ENCODE assay signal across 24 cellular contexts in the genomic region with DNA sequence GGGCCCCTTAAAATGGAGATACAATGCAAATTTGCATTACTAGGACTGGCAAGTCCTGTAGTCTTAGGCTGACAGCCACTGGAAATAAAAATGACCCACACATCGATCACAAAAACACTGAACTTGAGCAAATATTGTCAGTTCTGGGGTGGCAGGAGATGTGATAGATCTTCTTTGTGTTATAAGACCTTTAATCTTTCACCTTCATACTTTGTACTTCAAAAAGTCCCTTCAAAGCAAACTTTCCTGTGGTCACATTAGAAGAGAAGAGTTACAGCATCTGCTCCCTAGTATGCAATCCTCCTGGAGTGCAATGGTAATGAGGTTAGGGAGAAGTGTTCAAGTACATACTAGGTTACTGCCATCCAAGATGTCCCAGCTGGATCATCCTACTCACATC.
DNase-seq lines count a peak whose midpoint lies in the region; ATAC-seq, FAIRE-seq and TF ChIP-seq lines count a peak whose summit lies in the region.
"Had no signal": no experiment of that assay in that cellular context is flagged by ENCODE, and none has a peak within 500 bp of the region (broad histone marks: within the 10 kb centered on the region; RNA-seq: fewer than 3 reads in every experiment).

No MANE protein-coding gene starts in this region.

- no peak overlapping the region for H3K4me2 ChIP-seq in smooth muscle cell

- POLR2A ChIA-PET in naive thymus-derived CD8-positive, alpha-beta T cell (lab: Charles Lee): no interaction called here

- FAIRE-seq in H54 (lab: Jason Lieb, UNC): peak; percentile 30

- no peak overlapping the region for H3K4me3 Mint-ChIP-seq in naive thymus-derived CD8-positive, alpha-beta T cell
- H3K4me3 Mint-ChIP-seq: IgD-negative memory B cell had no signal

- no peaks in the 10 kb centered on the region for H4K20me1 ChIP-seq in smooth muscle cell (ENCODE audit: low read depth)

- no peaks in the 10 kb centered on the region for H3K4me1 Mint-ChIP-seq in naive thymus-derived CD8-positive, alpha-beta T cell
- H3K4me1 Mint-ChIP-seq: IgD-negative memory B cell had no signal

- H3K27me3 ChIP-seq in liver (ENCODE audit: control insufficient read depth in 4 of 4, insufficient read depth in 4 of 4, low read length in 3 of 4) (no peaks in the 10 kb centered on the region), smooth muscle cell (ENCODE audit: low read depth) (no peaks in the 10 kb centered on the region)
- H3K27me3 ChIP-seq: MG63 had no signal

- peaks cover 0 to 10% (median 4%) of the 10 kb centered on the region in 5 donors for H3K27me3 Mint-ChIP-seq in naive thymus-derived CD8-positive, alpha-beta T cell
- H3K27me3 Mint-ChIP-seq: IgD-negative memory B cell had no signal

- no peak for TF ChIP-seq POLR2A in H54 (IDR thresholded peaks at IDR 0.05; ENCODE audit: low read depth, low read length)

- DNase-seq in H54 (ENCODE audit: insufficient read length, low spot score) (no peak), NCI-H524 (lab: John Stamatoyannopoulos, UW) (peak; percentile 71 to 86), smooth muscle cell (lab: John Stamatoyannopoulos, UW; ENCODE audit: unreplicated experiment) (no peak), NCI-H69 (lab: John Stamatoyannopoulos, UW) (no peak)
- no peak for DNase-seq in naive thymus-derived CD8-positive, alpha-beta T cell
- DNase-seq in stimulated activated naive CD4-positive, alpha-beta T cell (lab: John Stamatoyannopoulos, UW): no peak
- DNase-seq: ACHN, AML-193, DMS79, GOT3, Karpas-422, MG63, NCI-H1092, NCI-H1436 treated with DMSO at 0.1 percent for 48 hours, NCI-H2029, NCI-H2171 treated with DMSO at 0.1 percent for 48 hours, NCI-H446, NCI-H748 treated with DMSO at 0.1 percent for 48 hours, PC-3, SIG-M5 had no signal

- no peak for ATAC-seq in naive thymus-derived CD8-positive, alpha-beta T cell
- ATAC-seq: PC-3 had no signal

- H3K79me2 ChIP-seq in smooth muscle cell (ENCODE audit: low read depth): no peaks in the 10 kb centered on the region

- TF ChIP-seq CTCF in liver (IDR thresholded peaks at IDR 0.05; ENCODE audit: low read depth, low read length, missing input control) (no peak), smooth muscle cell (IDR thresholded peaks at IDR 0.05; ENCODE audit: borderline replicate concordance, insufficient read depth, poor library complexity, severe bottlenecking) (no peak)

- WGBS in liver: 35% methylated on average over 1 of the region's 1 CpG
- 95% methylated on average over 1 of the region's 1 CpG for WGBS in smooth muscle cell (ENCODE audit: low lambda C conversion rate)

- H3K4me3 ChIP-seq in liver (ENCODE audit: low read depth in 1 of 3, low read length in 3 of 3) (no peak overlapping the region), smooth muscle cell (no peak overlapping the region)
- H3K4me3 ChIP-seq: MG63 had no signal

- peak overlapping the region; percentile 50 for H2AFZ ChIP-seq in smooth muscle cell (ENCODE audit: low read depth)

- H3K9ac ChIP-seq in liver (ENCODE audit: low read depth in 1 of 2, low read length in 2 of 2) (no peak overlapping the region), smooth muscle cell (ENCODE audit: low read depth) (no peak overlapping the region)

- no peaks in the 10 kb centered on the region for H3K36me3 Mint-ChIP-seq in naive thymus-derived CD8-positive, alpha-beta T cell
- H3K36me3 Mint-ChIP-seq: IgD-negative memory B cell had no signal

- H3K27ac ChIP-seq in liver (ENCODE audit: low read depth in 1 of 2, low read length in 2 of 2) (no peak overlapping the region), smooth muscle cell (ENCODE audit: low read depth) (no peak overlapping the region)
- H3K27ac ChIP-seq: HL-60, RWPE1 had no signal

- peak in 1 of 2 donors; percentile 14 for TF ChIP-seq RAD21 in liver (IDR thresholded peaks at IDR 0.05)

- peak overlapping the region in 1 of 10 donors; percentile 42 for H3K27ac Mint-ChIP-seq in naive thymus-derived CD8-positive, alpha-beta T cell
- H3K27ac Mint-ChIP-seq: IgD-negative memory B cell had no signal

- H3K9me3 ChIP-seq in liver (ENCODE audit: control insufficient read depth in 4 of 4, low read length in 3 of 4) (no peaks in the 10 kb centered on the region), smooth muscle cell (replicated peaks; ENCODE audit: low read depth) (no peaks in the 10 kb centered on the region)
- H3K9me3 ChIP-seq: MG63 had no signal

- peaks cover 5 to 14% (median 10%) of the 10 kb centered on the region in 4 donors for H3K4me1 ChIP-seq in liver (ENCODE audit: control insufficient read depth in 4 of 4, insufficient read depth in 4 of 4, low read length in 3 of 4)
- peaks cover 15% of the 10 kb centered on the region for H3K4me1 ChIP-seq in smooth muscle cell (ENCODE audit: low read depth)

- no peaks in the 10 kb centered on the region for H3K9me3 Mint-ChIP-seq in naive thymus-derived CD8-positive, alpha-beta T cell
- H3K9me3 Mint-ChIP-seq: IgD-negative memory B cell had no signal

- H3K36me3 ChIP-seq in liver (ENCODE audit: control insufficient read depth in 4 of 4, insufficient read depth in 3 of 4, low read depth in 1 of 4, low read length in 3 of 4) (no peaks in the 10 kb centered on the region), smooth muscle cell (ENCODE audit: low read depth) (no peaks in the 10 kb centered on the region)
- H3K36me3 ChIP-seq: MG63 had no signal

- H3F3A ChIP-seq in smooth muscle cell (ENCODE audit: low read depth): peaks cover 6% of the 10 kb centered on the region

TF ChIP-seq in liver, 16 proteins besides CTCF, POLR2A, EP300 and RAD21:
- TF ChIP-seq TAF1 (conservative IDR thresholded peaks at IDR 0.05) (no peak), SP1 (IDR thresholded peaks at IDR 0.05) (peak; percentile 66), NR2F2 (IDR thresholded peaks at IDR 0.05) (peak; percentile 47), FOXA2 (IDR thresholded peaks at IDR 0.05) (peak; percentile 9), EGR1 (IDR thresholded peaks at IDR 0.05; ENCODE audit: low read depth in 2 of 2) (no peak), HNF4G (IDR thresholded peaks at IDR 0.05) (peak; percentile 51), FOXA1 (IDR thresholded peaks at IDR 0.05) (no peak), RXRA (IDR thresholded peaks at IDR 0.05) (peak; percentile 73 to 81), YY1 (IDR thresholded peaks at IDR 0.05) (peak; percentile 50), GABPA (IDR thresholded peaks at IDR 0.05 in 1 of 2, conservative IDR thresholded peaks at IDR 0.05 in 1 of 2) (no peak), HNF4A (conservative IDR thresholded peaks at IDR 0.05) (peak; percentile 87 to 91), REST (IDR thresholded peaks at IDR 0.05) (no peak), JUND (IDR thresholded peaks at IDR 0.05) (peak in 1 of 2 donors; percentile 48)
- TF ChIP-seq, protein P1, sequence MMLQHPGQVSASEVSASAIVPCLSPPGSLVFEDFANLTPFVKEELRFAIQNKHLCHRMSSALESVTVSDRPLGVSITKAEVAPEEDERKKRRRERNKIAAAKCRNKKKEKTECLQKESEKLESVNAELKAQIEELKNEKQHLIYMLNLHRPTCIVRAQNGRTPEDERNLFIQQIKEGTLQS (IDR thresholded peaks at IDR 0.05): no peak
- TF ChIP-seq, protein P2, sequence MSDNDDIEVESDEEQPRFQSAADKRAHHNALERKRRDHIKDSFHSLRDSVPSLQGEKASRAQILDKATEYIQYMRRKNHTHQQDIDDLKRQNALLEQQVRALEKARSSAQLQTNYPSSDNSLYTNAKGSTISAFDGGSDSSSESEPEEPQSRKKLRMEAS (IDR thresholded peaks at IDR 0.05): peak; percentile 23
- TF ChIP-seq, protein P3, sequence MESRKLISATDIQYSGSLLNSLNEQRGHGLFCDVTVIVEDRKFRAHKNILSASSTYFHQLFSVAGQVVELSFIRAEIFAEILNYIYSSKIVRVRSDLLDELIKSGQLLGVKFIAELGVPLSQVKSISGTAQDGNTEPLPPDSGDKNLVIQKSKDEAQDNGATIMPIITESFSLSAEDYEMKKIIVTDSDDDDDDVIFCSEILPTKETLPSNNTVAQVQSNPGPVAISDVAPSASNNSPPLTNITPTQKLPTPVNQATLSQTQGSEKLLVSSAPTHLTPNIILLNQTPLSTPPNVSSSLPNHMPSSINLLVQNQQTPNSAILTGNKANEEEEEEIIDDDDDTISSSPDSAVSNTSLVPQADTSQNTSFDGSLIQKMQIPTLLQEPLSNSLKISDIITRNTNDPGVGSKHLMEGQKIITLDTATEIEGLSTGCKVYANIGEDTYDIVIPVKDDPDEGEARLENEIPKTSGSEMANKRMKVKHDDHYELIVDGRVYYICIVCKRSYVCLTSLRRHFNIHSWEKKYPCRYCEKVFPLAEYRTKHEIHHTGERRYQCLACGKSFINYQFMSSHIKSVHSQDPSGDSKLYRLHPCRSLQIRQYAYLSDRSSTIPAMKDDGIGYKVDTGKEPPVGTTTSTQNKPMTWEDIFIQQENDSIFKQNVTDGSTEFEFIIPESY (IDR thresholded peaks at IDR 0.05): peak; percentile 45

Comparison
In these comparisons a context has a peak if more than half of its experiments do, and no peak if none do; other contexts are left out.
1. DNase-seq: peak in NCI-H524 (2 of 2); none in H54 (single experiment), smooth muscle cell (single experiment), naive thymus-derived CD8-positive, alpha-beta T cell (0 of 10), stimulated activated naive CD4-positive, alpha-beta T cell (0 of 6) and NCI-H69 (single experiment).